In the genomic region with DNA sequence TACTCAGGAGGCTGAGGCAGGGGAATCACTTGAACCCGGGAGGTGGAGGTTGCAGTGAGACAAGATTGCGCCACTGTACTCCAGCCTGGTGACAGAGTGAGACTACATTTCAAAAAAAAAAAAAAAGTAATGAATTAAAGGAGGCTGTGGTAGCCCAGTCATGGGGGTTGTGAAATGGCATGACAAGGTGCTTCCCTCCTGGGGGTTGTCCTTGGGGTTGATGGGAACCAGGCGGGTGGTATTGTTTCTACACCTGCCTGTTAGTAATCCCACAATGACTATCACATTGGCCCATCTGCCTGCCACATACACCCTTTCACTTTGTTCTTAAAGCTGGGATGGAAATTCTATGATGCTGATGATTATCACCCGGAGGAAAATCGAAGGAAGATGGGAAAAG, we compare ENCODE assay signal across 17 cellular contexts.
"Had no signal": no experiment of that assay in that cellular context is flagged by ENCODE, and none has a peak within 500 bp of the region (broad histone marks: within the 10 kb centered on the region; RNA-seq: fewer than 3 reads in every experiment).

No MANE protein-coding gene starts in this region.

- H3K4me3 Mint-ChIP-seq: activated CD8-positive, alpha-beta T cell treated with anti-CD3 and anti-CD28 coated beads for 36 hours; activated naive CD4-positive, alpha-beta T cell treated with anti-CD3 and anti-CD28 coated beads, Interleukin-2, amount 50 U/mL, for 24 hours; activated T-helper 17 cell treated with anti-CD3 and anti-CD28 coated beads, Interleukin-2, amount 50 U/mL, for 72 hours; natural killer cell; stimulated activated naive CD8-positive, alpha-beta T cell treated with anti-CD3 and anti-CD28 coated beads, Interleukin-15, Interleukin-2, amounts not matched to agents 100 ng/mL and 50 ng/mL, for 24 hours; T-helper 1 cell treated with Interleukin-12 subunit alpha and Interleukin-12 subunit beta and Interleukin-4 antibody, amounts not matched to agents 30 μg/mL and 1 μg/mL, for 36 hours had no signal

- H3K9me3 ChIP-seq: breast epithelium, esophagus squamous epithelium, mucosa of descending colon, testis had no signal

- H3K4me1 ChIP-seq: breast epithelium, testis had no signal

- H3K27me3 ChIP-seq: breast epithelium, esophagus squamous epithelium, testis had no signal

- H3K36me3 Mint-ChIP-seq: natural killer cell had no signal

- H3K9me3 Mint-ChIP-seq: activated CD8-positive, alpha-beta T cell treated with anti-CD3 and anti-CD28 coated beads for 36 hours; activated naive CD4-positive, alpha-beta T cell treated with anti-CD3 and anti-CD28 coated beads, Interleukin-2, amount 50 U/mL, for 24 hours; activated T-helper 17 cell treated with anti-CD3 and anti-CD28 coated beads, Interleukin-2, amount 50 U/mL, for 72 hours; natural killer cell; stimulated activated naive CD8-positive, alpha-beta T cell treated with anti-CD3 and anti-CD28 coated beads, Interleukin-15, Interleukin-2, amounts not matched to agents 100 ng/mL and 50 ng/mL, for 24 hours; T-helper 1 cell treated with Interleukin-12 subunit alpha and Interleukin-12 subunit beta and Interleukin-4 antibody, amounts not matched to agents 30 μg/mL and 1 μg/mL, for 36 hours had no signal

- DNase-seq: activated CD8-positive, alpha-beta memory T cell treated with anti-CD3 and anti-CD28 coated beads, Interleukin-2, amount 50 U/mL, for 4 hours; activated CD8-positive, alpha-beta T cell treated with anti-CD3 and anti-CD28 coated beads for 36 hours; anterior cingulate cortex; esophagus squamous epithelium; foreskin melanocyte; head of caudate nucleus; mucosa of descending colon; natural killer cell; occipital lobe; stimulated activated CD4-positive, alpha-beta T cell treated with anti-CD3 and anti-CD28 coated beads, Interleukin-4, amount 100 ng/mL, for 1 hour; stimulated activated CD8-positive, alpha-beta memory T cell treated with anti-CD3 and anti-CD28 coated beads, Interleukin-4, amount 100 ng/mL, for 48 hours; testis had no signal

- H3K36me3 ChIP-seq: breast epithelium had no signal

- ATAC-seq: activated CD8-positive, alpha-beta T cell treated with anti-CD3 and anti-CD28 coated beads for 36 hours; activated T-helper 17 cell treated with anti-CD3 and anti-CD28 coated beads, Interleukin-2, amount 50 U/mL, for 72 hours; mucosa of descending colon had no signal

- H3K27me3 Mint-ChIP-seq: activated CD8-positive, alpha-beta T cell treated with anti-CD3 and anti-CD28 coated beads for 36 hours; activated naive CD4-positive, alpha-beta T cell treated with anti-CD3 and anti-CD28 coated beads, Interleukin-2, amount 50 U/mL, for 24 hours; activated T-helper 17 cell treated with anti-CD3 and anti-CD28 coated beads, Interleukin-2, amount 50 U/mL, for 72 hours; stimulated activated naive CD8-positive, alpha-beta T cell treated with anti-CD3 and anti-CD28 coated beads, Interleukin-15, Interleukin-2, amounts not matched to agents 100 ng/mL and 50 ng/mL, for 24 hours had no signal

- H3K27ac Mint-ChIP-seq: activated CD8-positive, alpha-beta T cell treated with anti-CD3 and anti-CD28 coated beads for 36 hours; activated naive CD4-positive, alpha-beta T cell treated with anti-CD3 and anti-CD28 coated beads, Interleukin-2, amount 50 U/mL, for 24 hours; natural killer cell; stimulated activated naive CD8-positive, alpha-beta T cell treated with anti-CD3 and anti-CD28 coated beads, Interleukin-15, Interleukin-2, amounts not matched to agents 100 ng/mL and 50 ng/mL, for 24 hours; T-helper 1 cell treated with Interleukin-12 subunit alpha and Interleukin-12 subunit beta and Interleukin-4 antibody, amounts not matched to agents 30 μg/mL and 1 μg/mL, for 36 hours had no signal

- H3K4me3 ChIP-seq: breast epithelium, esophagus squamous epithelium, mucosa of descending colon, testis had no signal

- H3K27ac ChIP-seq: breast epithelium, esophagus squamous epithelium, testis had no signal
